ENCODE assay signal across 1 cellular context in genomic region chr3:46846624-46847542, GRCh38.
TF ChIP-seq lines count a peak whose summit lies in the region.

No MANE protein-coding gene starts in this region.

TF ChIP-seq in IMR-90, 13 proteins besides CTCF, POLR2A, EP300 and RAD21 (continued from another document):
- TF ChIP-seq USF2 (IDR thresholded peaks at IDR 0.05; ENCODE audit: low read depth, low read length) (no peak), ELK1 (IDR thresholded peaks at IDR 0.05; ENCODE audit: borderline replicate concordance, low read depth, low read length) (no peak), MAZ (IDR thresholded peaks at IDR 0.05; ENCODE audit: borderline replicate concordance, low read depth, low read length) (no peak), BHLHE40 (IDR thresholded peaks at IDR 0.05; ENCODE audit: low read depth, low read length) (no peak), CHD1 (IDR thresholded peaks at IDR 0.05; ENCODE audit: low read depth, low read length) (no peak)
